ENCODE assay signal across 8 cellular contexts in genomic region chr19:22354665-22355064, GRCh38.
"Had no signal": no experiment of that assay in that cellular context is flagged by ENCODE, and none has a peak within 500 bp of the region (broad histone marks: within the 10 kb centered on the region; RNA-seq: fewer than 3 reads in every experiment).

No MANE protein-coding gene starts in this region.

- DNase-seq: GDM1, GF-D8 had no signal

- FAIRE-seq: G401.6, GM12878, GM12891, GM12892, GM18507, GM19239 had no signal

- H3K4me3 ChIP-seq: GM12878 had no signal

- ATAC-seq: GM12878 had no signal
